ENCODE assay signal across 8 cellular contexts in genomic region chr15:42921049-42921731, GRCh38. TPM values are rescaled to one million over a fixed set of nuclear protein-coding genes. Genes with fewer than 3 reads are reported as not detected.
DNase-seq lines count a peak whose midpoint lies in the region; ATAC-seq and TF ChIP-seq lines count a peak whose summit lies in the region.

No MANE protein-coding gene starts in this region.

- peaks cover 3% of the 10 kb centered on the region for H3K36me3 Mint-ChIP-seq in T-helper 17 cell (ENCODE audit: low read depth)

- H3K4me3 Mint-ChIP-seq in T-helper 17 cell, result peak overlapping the region; percentile 97

- TF ChIP-seq CTCF in AG04449 (IDR thresholded peaks at IDR 0.05; ENCODE audit: insufficient read depth, low read length, missing control alignments) (no peak), mammary epithelial cell (conservative IDR thresholded peaks at IDR 0.05 in 1 of 2, IDR thresholded peaks at IDR 0.05 in 1 of 2; ENCODE audit: extremely low read depth in 1 of 2, insufficient read depth in 1 of 2, low read depth in 1 of 2, low read length in 2 of 2) (no peak)

- dilution Hi-C loops in mammary epithelial cell (cut with HindIII; ENCODE audit: low sequenced_read_pairs), result no loop called here

- intact Hi-C loops in mammary epithelial cell (cut with micrococcal nuclease), result loop anchor here (5.0 kb wide), 1 partner anchor 74 kb away; no protein-coding TSS in a partner anchor

- CTCF ChIA-PET in AG04449 (lab: Yijun Ruan, JAX), result interaction anchor here (0.8 to 9.5 kb wide), 5 partner anchors 9 to 217 kb away, joined by 3 to 147 read pairs (median 5); partner anchors contain the start of gene CDAN1
- CTCF ChIA-PET in mammary epithelial cell (lab: Charles Lee; ENCODE audit: low non-redundant PET), result no interaction called here

- WGBS in mammary epithelial cell (ENCODE audit: low coverage, missing lambda C conversion rate), result 0% methylated on average over 16 of the region's 36 CpGs

- H3K27ac ChIP-seq in mammary epithelial cell (ENCODE audit: insufficient read depth, low read depth, low read length), result no peak overlapping the region

- H2AFZ ChIP-seq in mammary epithelial cell (ENCODE audit: low read depth, low read length), result peak overlapping the region; percentile 94

- BruUV-seq in mammary epithelial cell (replicated peaks; lab: Mats Ljungman, UMichigan), result no TSS peak

- DNase-seq in AG04449 (ENCODE audit: low read depth, low spot score) (no peak), T-helper 17 cell (peak; percentile 8 to 22 (median 20)), mammary epithelial cell (peak; percentile 31), kidney tubule cell (ENCODE audit: low spot score) (peak; percentile 31), pons (ENCODE audit: low spot score) (no peak)
- DNase-seq in stimulated activated CD4-positive, alpha-beta T cell treated with anti-CD3 and anti-CD28 coated beads, Interleukin-4, amount 100 ng/mL, for 1 hour, result peak; percentile 39

- peak overlapping the region; percentile 72 for H3K4me2 ChIP-seq in mammary epithelial cell (ENCODE audit: insufficient read depth, low read depth, low read length)

- no peaks in the 10 kb centered on the region for H4K20me1 ChIP-seq in mammary epithelial cell (ENCODE audit: insufficient read depth, low read length)

- peak; percentile 20 for ATAC-seq in GM21723 (IDR thresholded peaks at IDR 0.05; ENCODE audit: unreplicated experiment)
- peak; percentile 24 for ATAC-seq in T-helper 17 cell
- no peak for ATAC-seq in GM18909 (IDR thresholded peaks at IDR 0.05; ENCODE audit: poor library complexity, unreplicated experiment)

- H3K9me3 ChIP-seq in T-helper 17 cell (ENCODE audit: control insufficient read depth, low read length, poor library complexity, severe bottlenecking), result no peaks in the 10 kb centered on the region
- no peaks in the 10 kb centered on the region for H3K9me3 ChIP-seq in mammary epithelial cell (replicated peaks; ENCODE audit: insufficient read depth, low read length)

- no peaks in the 10 kb centered on the region for H3K27me3 ChIP-seq in mammary epithelial cell (ENCODE audit: insufficient read depth, low read length)

- H3K27me3 Mint-ChIP-seq in T-helper 17 cell, result no peaks in the 10 kb centered on the region

- H3K4me3 ChIP-seq in AG04449 (ENCODE audit: low read depth, low read length) (peak overlapping the region; percentile 75), mammary epithelial cell (replicated peaks in 1 of 3; ENCODE audit: insufficient read depth in 1 of 3, low read depth in 2 of 3, low read length in 3 of 3) (peak overlapping the region; percentile 18 to 53 (median 44))

- POLR2A ChIA-PET in AG04449 (lab: Yijun Ruan, JAX), result no interaction called here

- H3K4me1 ChIP-seq in mammary epithelial cell (ENCODE audit: insufficient read depth, low read length), result peaks cover 13% of the 10 kb centered on the region

- H3K27ac Mint-ChIP-seq in T-helper 17 cell, result peak overlapping the region; percentile 91

- H3K9ac ChIP-seq in mammary epithelial cell (ENCODE audit: insufficient read depth, low read length), result no peak overlapping the region

- H3K4me1 Mint-ChIP-seq in T-helper 17 cell, result peaks cover 25% of the 10 kb centered on the region

- H3K79me2 ChIP-seq in mammary epithelial cell (ENCODE audit: insufficient read depth, low read length), result peaks cover 35% of the 10 kb centered on the region

- no peaks in the 10 kb centered on the region for H3K36me3 ChIP-seq in mammary epithelial cell (ENCODE audit: insufficient read depth, low read length)

- in situ Hi-C loops in mammary epithelial cell (cut with MboI; ENCODE audit: low sequenced_read_pairs in 2 of 2), result loop anchor here (10.0 kb wide), 3 partner anchors 116 to 216 kb away; no protein-coding TSS in a partner anchor

RNA-seq across cellular contexts. Expression of gene TTBK2, which starts 0.6 kb away (rescaled TPM):
- total RNA-seq in T-helper 17 cell, result 10 to 100 TPM; 15.1 to 20.0 TPM
- total RNA-seq in mammary epithelial cell, result 10 to 100 TPM; 14.8 to 25.8 TPM
- polyA plus RNA-seq in mammary epithelial cell, result 3.5 TPM
- 20.7 TPM for polyA minus RNA-seq in mammary epithelial cell

Comparison
In these comparisons a context has a peak if more than half of its experiments do, and no peak if none do; other contexts are left out.
1. DNase-seq: peak in T-helper 17 cell (3 of 3), mammary epithelial cell (single experiment), kidney tubule cell (single experiment) and stimulated activated CD4-positive, alpha-beta T cell treated with anti-CD3 and anti-CD28 coated beads, Interleukin-4, amount 100 ng/mL, for 1 hour (single experiment); none in AG04449 (single experiment) and pons (single experiment).